12 cellular contexts compared by ENCODE assay signal in genomic region chr7:105622114-105622731, GRCh38. TPM values are rescaled to one million over a fixed set of nuclear protein-coding genes. Genes with fewer than 3 reads are reported as not detected.
"Had no signal": no experiment of that assay in that cellular context is flagged by ENCODE, and none has a peak within 500 bp of the region (broad histone marks: within the 10 kb centered on the region; RNA-seq: fewer than 3 reads in every experiment).

No MANE protein-coding gene starts in this region.

- H3K9me3 ChIP-seq: vagina had no signal

- H3K4me1 ChIP-seq: lower lobe of right lung had no signal

- ATAC-seq: lower lobe of right lung; naive thymus-derived CD4-positive, alpha-beta T cell; stimulated activated naive CD8-positive, alpha-beta T cell treated with anti-CD3 and anti-CD28 coated beads, Interleukin-15, Interleukin-2, amounts not matched to agents 100 U/mL and 50 U/mL, for 24 hours had no signal

- H3K27me3 ChIP-seq: vagina had no signal

- H3K4me3 ChIP-seq: lower lobe of right lung, vagina had no signal

- DNase-seq: activated effector memory CD4-positive, alpha-beta T cell treated with Interleukin-2 at 50 U/mL for 16 hours; kidney glomerular epithelial cell; lower lobe of right lung; naive thymus-derived CD4-positive, alpha-beta T cell; stimulated activated CD4-positive, alpha-beta T cell treated with anti-CD3 and anti-CD28 coated beads, Interleukin-4, amount 100 ng/mL, for 1 hour; stimulated activated CD8-positive, alpha-beta memory T cell treated with anti-CD3 and anti-CD28 coated beads, Interleukin-4, amount 100 ng/mL, for 48 hours; stimulated activated naive CD8-positive, alpha-beta T cell treated with anti-CD3 and anti-CD28 coated beads, Interleukin-15, Interleukin-2, amounts not matched to agents 100 U/mL and 50 U/mL, for 24 hours had no signal

RNA-seq across cellular contexts. Expression of gene EFCAB10, which starts 40.9 kb away (rescaled TPM):
- total RNA-seq: endothelial cell of umbilical vein; fibroblast of lung; pulmonary artery endothelial cell; T-helper 2 cell treated with Interferon-gamma antibody and Interleukin-4, amounts not matched to agents 100 ng/mL and 5 ng/mL, for 36 hours; vagina had no signal
